ENCODE assay signal across 3 cellular contexts in genomic region chr3:149801639-149802038, GRCh38.
TF ChIP-seq lines count a peak whose summit lies in the region.

No MANE protein-coding gene starts in this region.

TF ChIP-seq in A549, 52 proteins besides CTCF, POLR2A, EP300 and RAD21:
- TF ChIP-seq JUN (IDR thresholded peaks at IDR 0.05): no peak
- TF ChIP-seq NPAS2 (CRISPR knock-in tag; IDR thresholded peaks at IDR 0.05; ENCODE audit: borderline replicate concordance): no peak
- TF ChIP-seq ZNF302 (CRISPR knock-in tag; IDR thresholded peaks at IDR 0.05): no peak
- TF ChIP-seq HEYL (CRISPR knock-in tag; IDR thresholded peaks at IDR 0.05): no peak
- TF ChIP-seq HMGXB4 (CRISPR knock-in tag; IDR thresholded peaks at IDR 0.05; ENCODE audit: borderline replicate concordance): no peak
- no peak for TF ChIP-seq REST (IDR thresholded peaks at IDR 0.05)
- no peak for TF ChIP-seq ZC3H11A (IDR thresholded peaks at IDR 0.05)
- TF ChIP-seq JUNB (IDR thresholded peaks at IDR 0.05): no peak
- TF ChIP-seq CHD4 (IDR thresholded peaks at IDR 0.05; ENCODE audit: borderline replicate concordance): no peak

TF ChIP-seq in GM23338, 12 proteins besides CTCF, POLR2A, EP300 and RAD21 (continues in another document):
- no peak for TF ChIP-seq EZH2phosphoT487 (IDR thresholded peaks at IDR 0.05; ENCODE audit: unreplicated experiment)
- no peak for TF ChIP-seq POLR2AphosphoS5 (IDR thresholded peaks at IDR 0.05; ENCODE audit: low read depth)
- no peak for TF ChIP-seq ZNF462 (CRISPR knock-in tag; IDR thresholded peaks at IDR 0.05)
- TF ChIP-seq ZNF331 (CRISPR knock-in tag; IDR thresholded peaks at IDR 0.05; ENCODE audit: low read depth): no peak
- no peak for TF ChIP-seq STAT1 (IDR thresholded peaks at IDR 0.05; ENCODE audit: unreplicated experiment)
- no peak for TF ChIP-seq REST (IDR thresholded peaks at IDR 0.05; ENCODE audit: unreplicated experiment)
- no peak for TF ChIP-seq ETS1 (IDR thresholded peaks at IDR 0.05)
- no peak for TF ChIP-seq CREB1 (CRISPR knock-in tag; IDR thresholded peaks at IDR 0.05; ENCODE audit: low read depth)
- TF ChIP-seq ZNF114 (CRISPR knock-in tag; IDR thresholded peaks at IDR 0.05): no peak
- TF ChIP-seq NANOG (IDR thresholded peaks at IDR 0.05; ENCODE audit: borderline replicate concordance): no peak

TF ChIP-seq in HepG2, 621 proteins besides CTCF, POLR2A, EP300 and RAD21:
- no peak for TF ChIP-seq NONO (IDR thresholded peaks at IDR 0.05)
- TF ChIP-seq NONO (CRISPR knock-in tag; conservative IDR thresholded peaks at IDR 0.05): no peak
- no peak for TF ChIP-seq ETS1 (CRISPR knock-in tag; IDR thresholded peaks at IDR 0.05)
- no peak for TF ChIP-seq ZNF564 (CRISPR knock-in tag; IDR thresholded peaks at IDR 0.05)
